ENCODE assay signal across 8 cellular contexts in genomic region chr2:179440642-179441251, GRCh38.
DNase-seq lines count a peak whose midpoint lies in the region; ATAC-seq, FAIRE-seq and TF ChIP-seq lines count a peak whose summit lies in the region.

No MANE protein-coding gene starts in this region.

- H3K4me3 ChIP-seq in A549 = no peak overlapping the region
- no peak overlapping the region for H3K4me3 ChIP-seq in GM06990 (replicated peaks; ENCODE audit: low read depth, low read length)
- no peak overlapping the region for H3K4me3 ChIP-seq in HL-60 (replicated peaks; ENCODE audit: insufficient read depth, low read length)

- no peak for FAIRE-seq in A549 (lab: Jason Lieb, UNC)
- FAIRE-seq in urothelium cell line (lab: Jason Lieb, UNC) = no peak

- no peak for TF ChIP-seq POLR2A in A549 (IDR thresholded peaks at IDR 0.05; ENCODE audit: low read length)

- H3K9me3 ChIP-seq in A549 = no peaks in the 10 kb centered on the region

- POLR2A ChIA-PET in A549 (lab: Yijun Ruan, JAX) = no interaction called here

- TF ChIP-seq EP300 in A549 (IDR thresholded peaks at IDR 0.05) = no peak

- no peaks in the 10 kb centered on the region for H3K4me1 ChIP-seq in A549

- H3K27ac ChIP-seq in A549 (no peak overlapping the region), HL-60 (replicated peaks) (no peak overlapping the region)

- H3K4me2 ChIP-seq in A549 = no peak overlapping the region

- ATAC-seq in A549 (peak in 1 of 2 experiments; percentile 72; a peak in 3 of 6 replicates), GM18870 (IDR thresholded peaks at IDR 0.05; ENCODE audit: unreplicated experiment) (no peak)

- peak; percentile 58 to 64 for TF ChIP-seq RAD21 in A549 (conservative IDR thresholded peaks at IDR 0.05 in 1 of 2, IDR thresholded peaks at IDR 0.05 in 1 of 2)

- CTCF ChIA-PET in A549 (lab: Yijun Ruan, JAX) = interaction anchor here (1.0 to 1.7 kb wide), 4 partner anchors 14 to 646 kb away, joined by 3 to 8 read pairs (median 4); no protein-coding TSS in a partner anchor

- 65% methylated on average over 5 of the region's 5 CpGs for WGBS in A549 (ENCODE audit: missing lambda C conversion rate)

- DNase-seq in A549 (ENCODE audit: low read depth in 1 of 2, low spot score in 1 of 2) (peak in 1 of 2 experiments; percentile 41), GM06990 (ENCODE audit: extremely low read depth, insufficient read length) (peak; percentile 6), HL-60 (ENCODE audit: low read depth in 1 of 2, low spot score in 1 of 2) (peak in 1 of 2 experiments; percentile 41), SKM-1 (lab: John Stamatoyannopoulos, UW; ENCODE audit: unreplicated experiment) (peak; percentile 12), glomerular endothelial cell (ENCODE audit: extremely low read depth, low read depth, low spot score) (peak; percentile 33), urothelium cell line (ENCODE audit: low spot score) (peak; percentile 15), islet precursor cell (no peak)

- peak; percentile 75 for TF ChIP-seq CTCF in A549 (IDR thresholded peaks at IDR 0.05)
- TF ChIP-seq CTCF in GM06990 (IDR thresholded peaks at IDR 0.05; ENCODE audit: insufficient read depth, low read length, poor library complexity, severe bottlenecking) = peak; percentile 61
- TF ChIP-seq CTCF in HL-60 (IDR thresholded peaks at IDR 0.05; ENCODE audit: insufficient read depth, low read length) = peak; percentile 42

- H3K27me3 ChIP-seq in GM06990 (replicated peaks; ENCODE audit: control insufficient read depth, insufficient read depth, low read length) = no peaks in the 10 kb centered on the region; the same call in 1 of the 2 replicates
- no peaks in the 10 kb centered on the region for H3K27me3 ChIP-seq in HL-60 (ENCODE audit: insufficient read depth, poor library complexity, severe bottlenecking)

- H3K36me3 ChIP-seq in GM06990 (ENCODE audit: control insufficient read depth, insufficient read depth, low read length) = no peaks in the 10 kb centered on the region

TF ChIP-seq in A549, 52 proteins besides CTCF, POLR2A, EP300 and RAD21:
- peak; percentile 64 for TF ChIP-seq SMC3 (IDR thresholded peaks at IDR 0.05)
- TF ChIP-seq NR3C1 (IDR thresholded peaks at IDR 0.05) = no peak
- TF ChIP-seq E2F6 (IDR thresholded peaks at IDR 0.05; ENCODE audit: borderline replicate concordance, low read depth) = no peak
- no peak for TF ChIP-seq MAX (IDR thresholded peaks at IDR 0.05)
- TF ChIP-seq HEYL (CRISPR knock-in tag; IDR thresholded peaks at IDR 0.05) = no peak
- no peak for TF ChIP-seq REST (IDR thresholded peaks at IDR 0.05)
- no peak for TF ChIP-seq NFE2L2 (conservative IDR thresholded peaks at IDR 0.05; ENCODE audit: low read length)
- no peak for TF ChIP-seq HES2 (IDR thresholded peaks at IDR 0.05)
